28 cellular contexts compared by ENCODE assay signal in genomic region chr4:124828382-124828781, GRCh38.
"Had no signal": no experiment of that assay in that cellular context is flagged by ENCODE, and none has a peak within 500 bp of the region (broad histone marks: within the 10 kb centered on the region; RNA-seq: fewer than 3 reads in every experiment).

No MANE protein-coding gene starts in this region.

- H3K4me1 ChIP-seq: stomach, suprapubic skin, testis, thyroid gland, tibial artery, tibial nerve, transverse colon, upper lobe of left lung, upper lobe of right lung, uterus, vagina had no signal

- ATAC-seq: stimulated activated effector memory CD8-positive, alpha-beta T cell treated with anti-CD3 and anti-CD28 coated beads, Interleukin-12 subunit alpha, Interleukin-12 subunit beta, amount 100 ng/mL, for 72 hours; stimulated activated memory B cell treated with anti-CD40 and anti-IgM and Interleukin-4, amounts not matched to agents 10 μg/mL and 1 μg/mL and 100 μg/mL, for 72 hours; stimulated activated naive B cell treated with anti-CD40 and anti-IgM and Interleukin-4, amounts not matched to agents 10 μg/mL and 1 μg/mL and 100 μg/mL, for 72 hours; stimulated activated naive CD8-positive, alpha-beta T cell treated with anti-CD3 and anti-CD28 coated beads, Interleukin-15, amount 100 ng/mL, for 72 hours; stimulated activated naive CD8-positive, alpha-beta T cell treated with anti-CD3 and anti-CD28 coated beads, Interleukin-15, Interleukin-2, amounts not matched to agents 100 U/mL and 50 U/mL, for 24 hours; upper lobe of right lung had no signal

- DNase-seq: stimulated activated CD4-positive, alpha-beta T cell treated with anti-CD3 and anti-CD28 coated beads, Interleukin-2, amount 100 ng/mL, for 48 hours; stimulated activated CD4-positive, alpha-beta T cell treated with anti-CD3 and anti-CD28 coated beads, Interleukin-4, amount 100 ng/mL, for 1 hour; stimulated activated CD4-positive, alpha-beta T cell treated with anti-CD3 and anti-CD28 coated beads, Interleukin-4, amount 100 ng/mL, for 24 hours; stimulated activated CD4-positive, alpha-beta T cell treated with anti-CD3 and anti-CD28 coated beads, Interleukin-4, amount 100 ng/mL, for 4 hours; stimulated activated CD8-positive, alpha-beta memory T cell treated with anti-CD3 and anti-CD28 coated beads, Interleukin-4, amount 100 ng/mL, for 48 hours; stimulated activated naive B cell treated with anti-CD40 and anti-IgM and Interleukin-4, amounts not matched to agents 10 μg/mL and 1 μg/mL and 100 μg/mL, for 72 hours; stimulated activated naive CD4-positive, alpha-beta T cell; stimulated activated naive CD4-positive, alpha-beta T cell treated with Interleukin-2 at 50 U/mL for 16 hours; stimulated activated naive CD8-positive, alpha-beta T cell treated with anti-CD3 and anti-CD28 coated beads, Interleukin-15, amount 100 ng/mL, for 72 hours; stimulated activated naive CD8-positive, alpha-beta T cell treated with anti-CD3 and anti-CD28 coated beads, Interleukin-15, Interleukin-2, amounts not matched to agents 100 U/mL and 50 U/mL, for 24 hours; stomach; substantia nigra; testis; thyroid gland; tibial artery; transverse colon; trophoblast cell; upper lobe of left lung; upper lobe of right lung; uterus had no signal

- H3K27ac ChIP-seq: stomach, suprapubic skin, testis, thoracic aorta, thyroid gland, tibial artery, tibial nerve, transverse colon, upper lobe of left lung, upper lobe of right lung, uterus, vagina had no signal

- H3K27me3 Mint-ChIP-seq: stimulated activated memory B cell treated with anti-CD40 and anti-IgM and Interleukin-4, amounts not matched to agents 10 μg/mL and 1 μg/mL and 100 μg/mL, for 72 hours; stimulated activated naive B cell treated with anti-CD40 and anti-IgM and Interleukin-4, amounts not matched to agents 10 μg/mL and 1 μg/mL and 100 μg/mL, for 72 hours; stimulated activated naive CD8-positive, alpha-beta T cell treated with anti-CD3 and anti-CD28 coated beads, Interleukin-15, amount 100 ng/mL, for 72 hours; stimulated activated naive CD8-positive, alpha-beta T cell treated with anti-CD3 and anti-CD28 coated beads, Interleukin-15, Interleukin-2, amounts not matched to agents 100 ng/mL and 50 ng/mL, for 24 hours; type B pancreatic cell had no signal

- H3K4me3 ChIP-seq: stomach, suprapubic skin, testis, thoracic aorta, thyroid gland, tibial artery, tibial nerve, transverse colon, upper lobe of left lung, upper lobe of right lung, uterus, vagina had no signal

- H3K27me3 ChIP-seq: stomach, suprapubic skin, testis, thyroid gland, tibial artery, tibial nerve, transverse colon, upper lobe of left lung, upper lobe of right lung, uterus, vagina had no signal

- H3K36me3 ChIP-seq: stomach, suprapubic skin, thoracic aorta, thyroid gland, tibial artery, tibial nerve, transverse colon, upper lobe of left lung, upper lobe of right lung, uterus, vagina had no signal

- H3K36me3 Mint-ChIP-seq: stimulated activated effector memory CD8-positive, alpha-beta T cell treated with anti-CD3 and anti-CD28 coated beads, Interleukin-12 subunit alpha, Interleukin-12 subunit beta, amount 100 ng/mL, for 72 hours; stimulated activated memory B cell treated with anti-CD40 and anti-IgM and Interleukin-4, amounts not matched to agents 10 μg/mL and 1 μg/mL and 100 μg/mL, for 72 hours; stimulated activated naive B cell treated with anti-CD40 and anti-IgM and Interleukin-4, amounts not matched to agents 10 μg/mL and 1 μg/mL and 100 μg/mL, for 72 hours; type B pancreatic cell had no signal

- H3K9me3 ChIP-seq: stomach, suprapubic skin, testis, thoracic aorta, thyroid gland, transverse colon, upper lobe of left lung, upper lobe of right lung, uterus, vagina had no signal

- H3K4me3 Mint-ChIP-seq: stimulated activated effector memory CD8-positive, alpha-beta T cell treated with anti-CD3 and anti-CD28 coated beads, Interleukin-12 subunit alpha, Interleukin-12 subunit beta, amount 100 ng/mL, for 72 hours; stimulated activated memory B cell treated with anti-CD40 and anti-IgM and Interleukin-4, amounts not matched to agents 10 μg/mL and 1 μg/mL and 100 μg/mL, for 72 hours; stimulated activated naive B cell treated with anti-CD40 and anti-IgM and Interleukin-4, amounts not matched to agents 10 μg/mL and 1 μg/mL and 100 μg/mL, for 72 hours; stimulated activated naive CD8-positive, alpha-beta T cell treated with anti-CD3 and anti-CD28 coated beads, Interleukin-15, amount 100 ng/mL, for 72 hours; stimulated activated naive CD8-positive, alpha-beta T cell treated with anti-CD3 and anti-CD28 coated beads, Interleukin-15, Interleukin-2, amounts not matched to agents 100 ng/mL and 50 ng/mL, for 24 hours; type B pancreatic cell had no signal

- H3K4me1 Mint-ChIP-seq: stimulated activated effector memory CD8-positive, alpha-beta T cell treated with anti-CD3 and anti-CD28 coated beads, Interleukin-12 subunit alpha, Interleukin-12 subunit beta, amount 100 ng/mL, for 72 hours; stimulated activated memory B cell treated with anti-CD40 and anti-IgM and Interleukin-4, amounts not matched to agents 10 μg/mL and 1 μg/mL and 100 μg/mL, for 72 hours; stimulated activated naive B cell treated with anti-CD40 and anti-IgM and Interleukin-4, amounts not matched to agents 10 μg/mL and 1 μg/mL and 100 μg/mL, for 72 hours; stimulated activated naive CD8-positive, alpha-beta T cell treated with anti-CD3 and anti-CD28 coated beads, Interleukin-15, amount 100 ng/mL, for 72 hours had no signal

- H3K27ac Mint-ChIP-seq: stimulated activated effector memory CD8-positive, alpha-beta T cell treated with anti-CD3 and anti-CD28 coated beads, Interleukin-12 subunit alpha, Interleukin-12 subunit beta, amount 100 ng/mL, for 72 hours; stimulated activated memory B cell treated with anti-CD40 and anti-IgM and Interleukin-4, amounts not matched to agents 10 μg/mL and 1 μg/mL and 100 μg/mL, for 72 hours; stimulated activated naive B cell treated with anti-CD40 and anti-IgM and Interleukin-4, amounts not matched to agents 10 μg/mL and 1 μg/mL and 100 μg/mL, for 72 hours; stimulated activated naive CD8-positive, alpha-beta T cell treated with anti-CD3 and anti-CD28 coated beads, Interleukin-15, amount 100 ng/mL, for 72 hours; stimulated activated naive CD8-positive, alpha-beta T cell treated with anti-CD3 and anti-CD28 coated beads, Interleukin-15, Interleukin-2, amounts not matched to agents 100 ng/mL and 50 ng/mL, for 24 hours; type B pancreatic cell had no signal
